In genomic region chr6:142927274-142927586, GRCh38 we compare ENCODE assay signal across 8 cellular contexts. TPM values are rescaled to one million over a fixed set of nuclear protein-coding genes. Genes with fewer than 3 reads are reported as not detected.
DNase-seq lines count a peak whose midpoint lies in the region; TF ChIP-seq lines count a peak whose summit lies in the region.

No MANE protein-coding gene starts in this region.

- H3K9ac ChIP-seq in Loucy (ENCODE audit: low read depth, low read length, poor library complexity, severe bottlenecking) (peak overlapping the region; percentile 78), colonic mucosa (ENCODE audit: low read depth in 2 of 2, low read length in 2 of 2) (peak overlapping the region; percentile 80 to 94)

- peak overlapping the region; percentile 91 for H3K4me2 ChIP-seq in Loucy (ENCODE audit: low read depth, low read length, poor library complexity, severe bottlenecking)

- TF ChIP-seq CTCF in AG04450 (IDR thresholded peaks at IDR 0.05; ENCODE audit: low read depth, low read length) = no peak
- no peak for TF ChIP-seq CTCF in Loucy (conservative IDR thresholded peaks at IDR 0.05; ENCODE audit: low read length)
- TF ChIP-seq CTCF in colonic mucosa (IDR thresholded peaks at IDR 0.05) = no peak

- H3F3A ChIP-seq in Loucy (ENCODE audit: low read depth) = no peaks in the 10 kb centered on the region

- H3K9me3 ChIP-seq in AG04450 (ENCODE audit: control insufficient read depth, insufficient read depth, low read length) (no peaks in the 10 kb centered on the region), Loucy (ENCODE audit: insufficient read depth, low read depth, low read length) (no peaks in the 10 kb centered on the region), colonic mucosa (no peaks in the 10 kb centered on the region), muscle layer of duodenum (ENCODE audit: control insufficient read depth in 1 of 2, low read length in 2 of 2) (no peaks in the 10 kb centered on the region)

- H3K4me3 ChIP-seq in AG04450 (ENCODE audit: low read depth, low read length) (peak overlapping the region; percentile 64), Loucy (ENCODE audit: low read length, poor library complexity, severe bottlenecking) (peak overlapping the region; percentile 76), colonic mucosa (peak overlapping the region; percentile 56), muscle layer of duodenum (ENCODE audit: low read depth in 1 of 2, low read length in 2 of 2) (peak overlapping the region; percentile 70 to 74)

- peaks cover 28% of the 10 kb centered on the region for H4K20me1 ChIP-seq in Loucy (ENCODE audit: insufficient read depth, low read length, poor library complexity, severe bottlenecking)

- peaks cover 91% of the 10 kb centered on the region for H3K79me2 ChIP-seq in Loucy (ENCODE audit: insufficient read depth, low read length)

- POLR2A ChIA-PET in AG04450 (lab: Yijun Ruan, JAX) = interaction anchor here (1.0 to 2.5 kb wide), 2 partner anchors 18 to 500 kb away, joined by 3 to 9 read pairs; partner anchors contain the start of gene HIVEP2

- H3K36me3 ChIP-seq in Loucy (ENCODE audit: insufficient read depth, low read length) (no peaks in the 10 kb centered on the region), colonic mucosa (no peaks in the 10 kb centered on the region), muscle layer of duodenum (ENCODE audit: control insufficient read depth in 1 of 2, insufficient read depth in 2 of 2, low read length in 2 of 2) (no peaks in the 10 kb centered on the region)

- CTCF ChIA-PET in AG04450 (lab: Charles Lee) = no interaction called here

- no peaks in the 10 kb centered on the region for H3K9me2 ChIP-seq in Loucy (replicated peaks; ENCODE audit: low read depth, low read length)

- H2AFZ ChIP-seq in Loucy (ENCODE audit: low read length) = no peak overlapping the region

- DNase-seq in AG04450 (ENCODE audit: low read depth, low spot score) (no peak), colonic mucosa (no peak), NCI-H1417 treated with DMSO at 0.1 percent for 48 hours (lab: John Stamatoyannopoulos, UW) (no peak), hypothalamus (lab: John Stamatoyannopoulos, UW) (no peak), SW 1271 (lab: John Stamatoyannopoulos, UW) (no peak), HT-29 (ENCODE audit: low spot score) (no peak)

- peak overlapping the region; percentile 73 for H3K27ac ChIP-seq in AG04450 (ENCODE audit: low read depth, low read length)
- H3K27ac ChIP-seq in colonic mucosa = peak overlapping the region; percentile 85
- peak overlapping the region; percentile 89 for H3K27ac ChIP-seq in muscle layer of duodenum (ENCODE audit: low read length)

- H3K27me3 ChIP-seq in AG04450 (ENCODE audit: control insufficient read depth, insufficient read depth, low read length) (no peaks in the 10 kb centered on the region), Loucy (ENCODE audit: insufficient read depth, low read length, poor library complexity, severe bottlenecking) (no peaks in the 10 kb centered on the region), colonic mucosa (no peaks in the 10 kb centered on the region), muscle layer of duodenum (ENCODE audit: low read depth, low read length) (no peaks in the 10 kb centered on the region)

- intact Hi-C loops in colonic mucosa (cut with DNase I) = no loop called here

- H3K4me1 ChIP-seq in Loucy (ENCODE audit: insufficient read depth, low read length, poor library complexity, severe bottlenecking) = peaks cover 62% of the 10 kb centered on the region
- no peaks in the 10 kb centered on the region for H3K4me1 ChIP-seq in colonic mucosa
- peaks cover 0 to 6% of the 10 kb centered on the region in 2 donors for H3K4me1 ChIP-seq in muscle layer of duodenum (ENCODE audit: control insufficient read depth in 1 of 2, insufficient read depth in 2 of 2, low read length in 2 of 2)

RNA-seq across cellular contexts. Expression of gene HIVEP2, which starts 17.7 kb away (rescaled TPM):
- 4.9 and 6.9 TPM in 2 replicates for polyA plus RNA-seq in AG04450 (2011; rRNA removed)
- polyA minus RNA-seq in AG04450 (2011; rRNA and poly(A)+ RNA removed) = 13.7 and 14.5 TPM in 2 replicates
- total RNA-seq in colonic mucosa = 10 to 100 TPM in 1 of 2 donors, 1 to 10 TPM in 1; 5.3 to 15.2 TPM
- 4.5 and 5.3 TPM in 2 replicates for total RNA-seq in HT-29 (2014; rRNA removed; shearing (Covaris generic))
